ENCODE assay signal across 8 cellular contexts in the genomic region with DNA sequence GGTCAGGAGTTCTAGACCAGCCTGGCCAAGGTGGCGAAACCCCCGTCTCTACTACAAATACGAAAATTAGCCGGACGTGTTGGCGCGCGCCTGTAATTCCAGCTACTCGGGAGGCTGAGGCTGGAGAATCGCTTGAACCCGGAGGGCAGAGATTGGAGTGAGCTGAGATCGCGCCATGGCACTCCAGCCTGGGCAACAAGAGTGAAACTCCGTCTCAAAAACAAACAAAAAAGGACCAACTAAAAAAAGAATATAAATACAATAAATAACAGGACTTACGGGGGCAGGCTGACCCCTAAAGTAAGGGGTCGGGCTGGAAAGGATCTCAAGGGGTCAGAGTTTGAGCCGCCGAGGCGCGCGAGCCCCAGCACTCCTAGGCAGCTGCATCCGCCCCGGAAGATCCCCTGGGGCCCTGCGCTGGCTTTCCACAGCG. TPM values are rescaled to one million over a fixed set of nuclear protein-coding genes. Genes with fewer than 3 reads are reported as not detected.
DNase-seq lines count a peak whose midpoint lies in the region; ATAC-seq and TF ChIP-seq lines count a peak whose summit lies in the region.

No MANE protein-coding gene starts in this region.

- peaks cover 37% of the 10 kb centered on the region for H3K79me2 ChIP-seq in neural progenitor cell (ENCODE audit: low read depth)

- H2AFZ ChIP-seq in neural progenitor cell (replicated peaks) = peak overlapping the region; percentile 64

- H3F3A ChIP-seq in neural progenitor cell (ENCODE audit: low read depth) = peaks cover 18% of the 10 kb centered on the region

- peaks cover 29% of the 10 kb centered on the region for H3K4me1 ChIP-seq in CD4-positive, CD25-positive, alpha-beta regulatory T cell (ENCODE audit: control insufficient read depth, insufficient read depth, low read length, poor library complexity, severe bottlenecking)
- peaks cover 11 to 23% of the 10 kb centered on the region in 2 donors for H3K4me1 ChIP-seq in duodenal mucosa (ENCODE audit: control insufficient read depth in 1 of 2, insufficient read depth in 2 of 2, low read length in 2 of 2)
- H3K4me1 ChIP-seq in neural progenitor cell = peaks cover 7% of the 10 kb centered on the region

- no peaks in the 10 kb centered on the region for H4K20me1 ChIP-seq in neural progenitor cell (ENCODE audit: low read depth)

- H3K36me3 ChIP-seq in CD4-positive, CD25-positive, alpha-beta regulatory T cell (ENCODE audit: control insufficient read depth, insufficient read depth, low read length) = peaks cover 11% of the 10 kb centered on the region
- peaks cover 12 to 29% of the 10 kb centered on the region in 2 donors for H3K36me3 ChIP-seq in duodenal mucosa (ENCODE audit: control insufficient read depth in 1 of 2, insufficient read depth in 2 of 2, low read length in 2 of 2)
- no peaks in the 10 kb centered on the region for H3K36me3 ChIP-seq in neural progenitor cell

- H3K9ac ChIP-seq in duodenal mucosa (ENCODE audit: low read depth in 1 of 2, low read length in 2 of 2) = peak overlapping the region; percentile 91 to 95
- peak overlapping the region; percentile 35 for H3K9ac ChIP-seq in neural progenitor cell

- peaks cover 6% of the 10 kb centered on the region for H3K27me3 Mint-ChIP-seq in CD4-positive, CD25-positive, alpha-beta regulatory T cell
- H3K27me3 Mint-ChIP-seq in neural progenitor cell (ENCODE audit: insufficient read depth, low read depth) = no peaks in the 10 kb centered on the region

- H3K27ac Mint-ChIP-seq in CD4-positive, CD25-positive, alpha-beta regulatory T cell = peak overlapping the region; percentile 94 to 98 (median 98)
- H3K27ac Mint-ChIP-seq in neural progenitor cell = peak overlapping the region; percentile 76

- TF ChIP-seq CTCF in LNCaP clone FGC (IDR thresholded peaks at IDR 0.05; ENCODE audit: control insufficient read depth, extremely low read depth, insufficient read depth) (no peak), neural progenitor cell (IDR thresholded peaks at IDR 0.05) (no peak)

- H3K36me3 Mint-ChIP-seq in CD4-positive, CD25-positive, alpha-beta regulatory T cell = peaks cover 6% of the 10 kb centered on the region
- peaks cover 12% of the 10 kb centered on the region for H3K36me3 Mint-ChIP-seq in neural progenitor cell

- no peaks in the 10 kb centered on the region for H3K9me3 ChIP-seq in CD4-positive, CD25-positive, alpha-beta regulatory T cell (ENCODE audit: control insufficient read depth in 2 of 2, low read length in 2 of 2)
- H3K9me3 ChIP-seq in duodenal mucosa (ENCODE audit: control insufficient read depth in 1 of 2, low read length in 2 of 2) = no peaks in the 10 kb centered on the region
- no peaks in the 10 kb centered on the region for H3K9me3 ChIP-seq in neural progenitor cell (ENCODE audit: low read depth)

- no peaks in the 10 kb centered on the region for H3K9me3 Mint-ChIP-seq in CD4-positive, CD25-positive, alpha-beta regulatory T cell
- no peaks in the 10 kb centered on the region for H3K9me3 Mint-ChIP-seq in neural progenitor cell

- H3K4me1 Mint-ChIP-seq in CD4-positive, CD25-positive, alpha-beta regulatory T cell = peaks cover 0 to 34% (median 23%) of the 10 kb centered on the region in 4 donors
- H3K4me1 Mint-ChIP-seq in neural progenitor cell = peaks cover 19% of the 10 kb centered on the region

- H3K27ac ChIP-seq in CD4-positive, CD25-positive, alpha-beta regulatory T cell (ENCODE audit: insufficient read depth, low read length, poor library complexity, severe bottlenecking) = peak overlapping the region; percentile 90
- peak overlapping the region; percentile 97 for H3K27ac ChIP-seq in duodenal mucosa (ENCODE audit: low read depth, low read length)
- H3K27ac ChIP-seq in neural progenitor cell = peak overlapping the region; percentile 57

- ATAC-seq in CD4-positive, CD25-positive, alpha-beta regulatory T cell (ENCODE audit: low read depth in 2 of 2) = no peak
- no peak for ATAC-seq in HG03460 (IDR thresholded peaks at IDR 0.05; ENCODE audit: unreplicated experiment)
- ATAC-seq in HG02852 (IDR thresholded peaks at IDR 0.05; ENCODE audit: unreplicated experiment) = no peak

- peak overlapping the region; percentile 75 for H3K4me3 ChIP-seq in CD4-positive, CD25-positive, alpha-beta regulatory T cell (ENCODE audit: low read depth, low read length)
- H3K4me3 ChIP-seq in LNCaP clone FGC (ENCODE audit: low read depth, low read length) (peak overlapping the region; percentile 85), duodenal mucosa (ENCODE audit: low read depth in 1 of 2, low read length in 2 of 2) (peak overlapping the region; percentile 87 to 88), neural progenitor cell (peak overlapping the region; percentile 79)

- peak overlapping the region; percentile 93 to 97 (median 95) for H3K4me3 Mint-ChIP-seq in CD4-positive, CD25-positive, alpha-beta regulatory T cell
- H3K4me3 Mint-ChIP-seq in neural progenitor cell = peak overlapping the region; percentile 98

- DNase-seq in CD4-positive, CD25-positive, alpha-beta regulatory T cell = no peak
- DNase-seq in LNCaP clone FGC (ENCODE audit: low read depth) (no peak), neural progenitor cell (ENCODE audit: low spot score) (no peak), NCI-H146 (lab: John Stamatoyannopoulos, UW) (no peak), hepatic stellate cell (ENCODE audit: low spot score) (no peak)

- peak overlapping the region; percentile 87 for H3K4me2 ChIP-seq in neural progenitor cell

- no peaks in the 10 kb centered on the region for H3K27me3 ChIP-seq in CD4-positive, CD25-positive, alpha-beta regulatory T cell (ENCODE audit: control insufficient read depth, insufficient read depth, low read length)
- H3K27me3 ChIP-seq in duodenal mucosa (ENCODE audit: control insufficient read depth in 1 of 2, insufficient read depth in 2 of 2, low read length in 2 of 2) (no peaks in the 10 kb centered on the region), neural progenitor cell (no peaks in the 10 kb centered on the region)

RNA-seq across cellular contexts. Expression of a gene that starts 0.5 kb away (rescaled TPM):
- 33.7 TPM for total RNA-seq in CD4-positive, CD25-positive, alpha-beta regulatory T cell
- 10 to 100 TPM; 69.0 to 72.1 (median 69.9) TPM for polyA plus RNA-seq in CD4-positive, CD25-positive, alpha-beta regulatory T cell
- 66.6 and 80.1 TPM in 2 replicates for total RNA-seq in neural progenitor cell (ENCODE audit: low replicate concordance)

RNA-seq across cellular contexts. Expression of a gene that starts 3.3 kb away (rescaled TPM):
- not detected for total RNA-seq in CD4-positive, CD25-positive, alpha-beta regulatory T cell
- polyA plus RNA-seq in CD4-positive, CD25-positive, alpha-beta regulatory T cell = under 1 TPM in 1 of 4 donors, not detected in 3; 0.21 TPM
- not detected in 2 replicates for total RNA-seq in neural progenitor cell (ENCODE audit: low replicate concordance)

RNA-seq across cellular contexts. Expression of a gene that starts 30.4 kb away (rescaled TPM):
- total RNA-seq in CD4-positive, CD25-positive, alpha-beta regulatory T cell = 34.9 TPM
- polyA plus RNA-seq in CD4-positive, CD25-positive, alpha-beta regulatory T cell = 1 to 10 TPM; 5.0 to 7.0 (median 5.8) TPM
- total RNA-seq in neural progenitor cell (ENCODE audit: low replicate concordance) = 17.2 and 37.9 TPM in 2 replicates

RNA-seq across cellular contexts. Expression of a gene that starts 33.5 kb away (rescaled TPM):
- total RNA-seq in CD4-positive, CD25-positive, alpha-beta regulatory T cell = 0.49 TPM
- under 1 TPM in 2 of 4 donors, not detected in 2; 0.03 to 0.09 TPM for polyA plus RNA-seq in CD4-positive, CD25-positive, alpha-beta regulatory T cell
- total RNA-seq in neural progenitor cell (ENCODE audit: low replicate concordance) = 8.1 and 13.9 TPM in 2 replicates
